8 cellular contexts compared by ENCODE assay signal in genomic region chr5:40681351-40682311, GRCh38. TPM values are rescaled to one million over a fixed set of nuclear protein-coding genes. Genes with fewer than 3 reads are reported as not detected.
DNase-seq lines count a peak whose midpoint lies in the region; ATAC-seq and TF ChIP-seq lines count a peak whose summit lies in the region.

No MANE protein-coding gene starts in this region.

- H3K4me3 ChIP-seq in AG09309 (ENCODE audit: control insufficient read depth, low read depth, low read length) (peak overlapping the region; percentile 40), SJCRH30 (peak overlapping the region; percentile 8), right lobe of liver (peak overlapping the region; percentile 46 to 73 (median 58))

- H3K9me3 ChIP-seq in SJCRH30 (replicated peaks) = no peaks in the 10 kb centered on the region; the same call in 1 of the 2 replicates
- no peaks in the 10 kb centered on the region for H3K9me3 ChIP-seq in right lobe of liver

- no peak for TF ChIP-seq POLR2A in right lobe of liver (IDR thresholded peaks at IDR 0.05)

- H3K4me1 ChIP-seq in SJCRH30 (peaks cover 15% of the 10 kb centered on the region), right lobe of liver (peaks cover 0 to 11% (median 2%) of the 10 kb centered on the region in 4 donors)

- H3K36me3 ChIP-seq in SJCRH30 (no peaks in the 10 kb centered on the region; the same call in 1 of the 2 replicates), right lobe of liver (no peaks in the 10 kb centered on the region)

- peak; percentile 28 for ATAC-seq in GM21619 (IDR thresholded peaks at IDR 0.05; ENCODE audit: unreplicated experiment)
- ATAC-seq in right lobe of liver = no peak
- no peak for ATAC-seq in GM18858 (IDR thresholded peaks at IDR 0.05; ENCODE audit: unreplicated experiment)
- no peak for ATAC-seq in HG03469 (IDR thresholded peaks at IDR 0.05; ENCODE audit: unreplicated experiment)

- no peak overlapping the region for H3K27ac ChIP-seq in SJCRH30
- H3K27ac ChIP-seq in caudate nucleus (ENCODE audit: low read depth, low read length) = peak overlapping the region; percentile 21
- H3K27ac ChIP-seq in right lobe of liver = peak overlapping the region in 2 of 3 donors; percentile 38 to 39

- H3K27me3 ChIP-seq in SJCRH30 = no peaks in the 10 kb centered on the region
- peaks cover 0 to 13% of the 10 kb centered on the region in 2 donors for H3K27me3 ChIP-seq in right lobe of liver

- 17% methylated on average over 28 of the region's 71 CpGs for WGBS in right lobe of liver (ENCODE audit: insufficient coverage, low coverage, low lambda C conversion rate, missing lambda C conversion rate)

- TF ChIP-seq CTCF in AG09309 (IDR thresholded peaks at IDR 0.05; ENCODE audit: control insufficient read depth, insufficient read depth, low read depth, low read length, missing control alignments) = no peak
- TF ChIP-seq CTCF in right lobe of liver (IDR thresholded peaks at IDR 0.05) = no peak

- intact Hi-C loops in right lobe of liver (cut with DNase I) = loop anchor here (10.0 kb wide), 1 partner anchor 737 kb away; no protein-coding TSS in a partner anchor

- DNase-seq in AG09309 (ENCODE audit: low read depth) = no peak
- DNase-seq in SJCRH30 = no peak
- peak in 2 of 61 donors; percentile 6 to 26 for DNase-seq in caudate nucleus (lab: John Stamatoyannopoulos, UW)
- DNase-seq in right lobe of liver = peak; percentile 45 to 68 (median 51)
- DNase-seq in stimulated activated naive CD4-positive, alpha-beta T cell (lab: John Stamatoyannopoulos, UW) = peak; percentile 22 to 69 (median 46)

RNA-seq across cellular contexts. Expression of gene PTGER4, which starts 1.9 kb away (rescaled TPM):
- total RNA-seq in SJCRH30 (2014; rRNA removed; shearing (Covaris generic)) = 7.4 and 9.6 TPM in 2 replicates
- 1 to 10 TPM in 5 of 6 experiments, under 1 TPM in 1; 0.84 to 4.4 (median 2.9) TPM for total RNA-seq in right lobe of liver

Comparison
In these comparisons a context has a peak if more than half of its experiments do, and no peak if none do; other contexts are left out.
1. DNase-seq: peak in right lobe of liver (3 of 3) and stimulated activated naive CD4-positive, alpha-beta T cell (6 of 6); none in AG09309 (single experiment) and SJCRH30 (0 of 2).
2. H3K4me3 ChIP-seq: peak in every context shown above with its lines; median percentile 58 in right lobe of liver; 40 in AG09309; 8 in SJCRH30.